17 cellular contexts compared by ENCODE assay signal in genomic region chr7:46089281-46089680, GRCh38.
"Had no signal": no experiment of that assay in that cellular context is flagged by ENCODE, and none has a peak within 500 bp of the region (broad histone marks: within the 10 kb centered on the region; RNA-seq: fewer than 3 reads in every experiment).

No MANE protein-coding gene starts in this region.

- ATAC-seq: activated CD4-positive, alpha-beta T cell treated with anti-CD3 and anti-CD28 coated beads for 36 hours; activated CD8-positive, alpha-beta T cell treated with anti-CD3 and anti-CD28 coated beads, Interleukin-2, amount 10 ng/mL, durations not matched to agents 7 days and 5 days; activated naive CD8-positive, alpha-beta T cell treated with anti-CD3 and anti-CD28 coated beads, Interleukin-2, amount 50 U/mL, for 24 hours; T-cell had no signal

- H3K9me3 ChIP-seq: esophagus squamous epithelium, thyroid gland, uterus had no signal

- H3K4me1 Mint-ChIP-seq: activated CD4-positive, alpha-beta T cell treated with anti-CD3 and anti-CD28 coated beads for 36 hours; activated naive CD8-positive, alpha-beta T cell treated with anti-CD3 and anti-CD28 coated beads, Interleukin-2, amount 50 U/mL, for 24 hours; brain; T-cell had no signal

- H3K4me3 ChIP-seq: esophagus squamous epithelium, thyroid gland, uterus had no signal

- H3K27me3 ChIP-seq: esophagus squamous epithelium, thyroid gland, uterus had no signal

- H3K27ac ChIP-seq: esophagus squamous epithelium, parathyroid adenoma, thyroid gland, uterus, VCaP had no signal

- H3K36me3 ChIP-seq: esophagus squamous epithelium, thyroid gland, uterus had no signal

- H3K4me1 ChIP-seq: esophagus squamous epithelium, parathyroid adenoma, thyroid gland, uterus had no signal

- H3K27me3 Mint-ChIP-seq: activated CD4-positive, alpha-beta T cell treated with anti-CD3 and anti-CD28 coated beads for 36 hours; activated naive CD8-positive, alpha-beta T cell treated with anti-CD3 and anti-CD28 coated beads, Interleukin-2, amount 50 U/mL, for 24 hours; T-cell had no signal

- H3K9ac ChIP-seq: parathyroid adenoma had no signal

- DNase-seq: activated CD4-positive, alpha-beta T cell treated with anti-CD3 and anti-CD28 coated beads for 36 hours; activated CD8-positive, alpha-beta memory T cell treated with anti-CD3 and anti-CD28 coated beads, Interleukin-2, amount 50 U/mL, for 48 hours; activated CD8-positive, alpha-beta T cell treated with anti-CD3 and anti-CD28 coated beads, Interleukin-2, amount 10 ng/mL, durations not matched to agents 7 days and 5 days; activated naive CD4-positive, alpha-beta T cell treated with Interleukin-2 at 50 U/mL for 16 hours; activated naive CD8-positive, alpha-beta T cell treated with anti-CD3 and anti-CD28 coated beads, Interleukin-2, amount 50 U/mL, for 24 hours; esophagus squamous epithelium; hippocampal formation; kidney glomerular epithelial cell; mesendoderm; T-cell; T1000; thyroid gland; uterus had no signal

- H3K4me3 Mint-ChIP-seq: activated CD4-positive, alpha-beta T cell treated with anti-CD3 and anti-CD28 coated beads for 36 hours; activated CD8-positive, alpha-beta T cell treated with anti-CD3 and anti-CD28 coated beads, Interleukin-2, amount 10 ng/mL, durations not matched to agents 7 days and 5 days; activated naive CD8-positive, alpha-beta T cell treated with anti-CD3 and anti-CD28 coated beads, Interleukin-2, amount 50 U/mL, for 24 hours; activated T-helper 1 cell treated with anti-CD3 and anti-CD28 coated beads, Interleukin-12 subunit alpha, Interleukin-12 subunit beta, Interleukin-2, Interleukin-4 antibody, amounts not matched to agents 30 ng/mL and 10 ng/mL and 1 ng/mL, durations not matched to agents 14 hours and 24 hours and 36 hours; brain; T-cell had no signal

- H3K36me3 Mint-ChIP-seq: brain, T-cell had no signal

- H3K79me2 ChIP-seq: parathyroid adenoma had no signal

- H2AFZ ChIP-seq: parathyroid adenoma had no signal

- H3K27ac Mint-ChIP-seq: activated CD4-positive, alpha-beta T cell treated with anti-CD3 and anti-CD28 coated beads for 36 hours; activated CD8-positive, alpha-beta T cell treated with anti-CD3 and anti-CD28 coated beads, Interleukin-2, amount 10 ng/mL, durations not matched to agents 7 days and 5 days; activated naive CD8-positive, alpha-beta T cell treated with anti-CD3 and anti-CD28 coated beads, Interleukin-2, amount 50 U/mL, for 24 hours; activated T-helper 1 cell treated with anti-CD3 and anti-CD28 coated beads, Interleukin-12 subunit alpha, Interleukin-12 subunit beta, Interleukin-2, Interleukin-4 antibody, amounts not matched to agents 30 ng/mL and 10 ng/mL and 1 ng/mL, durations not matched to agents 14 hours and 24 hours and 36 hours; brain; T-cell had no signal
